ENCODE assay signal across 8 cellular contexts in genomic region chr18:11857177-11857887, GRCh38. TPM values are rescaled to one million over a fixed set of nuclear protein-coding genes. Genes with fewer than 3 reads are reported as not detected.
A peak's percentile ranks its signal among the peaks of the same experiment; 100 is the strongest.
DNase-seq lines count a peak whose midpoint lies in the region; ATAC-seq, FAIRE-seq and TF ChIP-seq lines count a peak whose summit lies in the region.

No MANE protein-coding gene starts in this region.

- no peaks in the 10 kb centered on the region for H3K9me3 Mint-ChIP-seq in progenitor cell of endocrine pancreas (ENCODE audit: low read depth)

- no peaks in the 10 kb centered on the region for H3K9me3 ChIP-seq in heart left ventricle

- peak overlapping the region in 5 of 12 donors; percentile 5 to 17 (median 8) for H3K4me3 ChIP-seq in heart left ventricle

- H3K27me3 ChIP-seq in heart left ventricle = no peaks in the 10 kb centered on the region

- no peaks in the 10 kb centered on the region for H3K36me3 Mint-ChIP-seq in progenitor cell of endocrine pancreas (ENCODE audit: insufficient read depth)

- 45 to 46% (median 45%) methylated on average over 11 of the region's 11 CpGs for WGBS in heart left ventricle, 4 donors

- no peak for FAIRE-seq in frontal cortex (lab: Jason Lieb, UNC)

- peak overlapping the region; percentile 60 for H3K27ac Mint-ChIP-seq in progenitor cell of endocrine pancreas

- peaks cover 5 to 65% (median 25%) of the 10 kb centered on the region in 12 donors for H3K4me1 ChIP-seq in heart left ventricle

- peaks cover 0 to 21% (median 6%) of the 10 kb centered on the region in 9 donors for H3K36me3 ChIP-seq in heart left ventricle

- H3K4me3 Mint-ChIP-seq in progenitor cell of endocrine pancreas (ENCODE audit: low read depth) = no peak overlapping the region

- TF ChIP-seq CTCF in heart left ventricle (IDR thresholded peaks at IDR 0.05) (no peak), progenitor cell of endocrine pancreas (IDR thresholded peaks at IDR 0.05; ENCODE audit: unreplicated experiment) (no peak)

- H3K4me1 Mint-ChIP-seq in progenitor cell of endocrine pancreas (ENCODE audit: low read depth) = peaks cover 20% of the 10 kb centered on the region

- intact Hi-C loops in heart left ventricle (cut with DNase I) = loop anchor here in 4 of 10 donors (5.0 to 10.0 kb wide), 4 partner anchors 47 to 220 kb away; partner anchors contain the start of gene MPPE1 (in 1 of the 4)

- H3K27me3 Mint-ChIP-seq in progenitor cell of endocrine pancreas = no peaks in the 10 kb centered on the region

- peak overlapping the region in 11 of 12 donors; percentile 34 to 83 (median 67) for H3K27ac ChIP-seq in heart left ventricle

- DNase-seq in NCI-H82 (lab: John Stamatoyannopoulos, UW) = peak; percentile 12
- DNase-seq in NCI-H82 treated with DMSO at 0.1 percent for 48 hours (lab: John Stamatoyannopoulos, UW; ENCODE audit: unreplicated experiment) = no peak
- peak; percentile 57 for DNase-seq in T1000 (lab: John Stamatoyannopoulos, UW)
- peak in 4 of 5 donors; percentile 36 to 90 (median 59) for DNase-seq in heart left ventricle
- no peak for DNase-seq in progenitor cell of endocrine pancreas (ENCODE audit: low spot score, unreplicated experiment)
- DNase-seq in frontal cortex (ENCODE audit: low spot score in 2 of 2) = no peak
- DNase-seq in T-helper 2 cell = no peak

- ATAC-seq in heart left ventricle (peak; percentile 51 to 95 (median 92)), GM18858 (IDR thresholded peaks at IDR 0.05; ENCODE audit: unreplicated experiment) (no peak)

- TF ChIP-seq POLR2A in heart left ventricle (IDR thresholded peaks at IDR 0.05) = peak in 1 of 2 donors; percentile 16

RNA-seq across cellular contexts. Expression of gene CHMP1B, which starts 6.1 kb away (rescaled TPM):
- 10 to 100 TPM; 29.6 to 41.2 (median 37.3) TPM for total RNA-seq in heart left ventricle
- 10 to 100 TPM; 19.8 to 37.4 TPM for polyA plus RNA-seq in heart left ventricle
- 48.0 and 48.3 TPM in 2 replicates for total RNA-seq in progenitor cell of endocrine pancreas
- 78.7 TPM for total RNA-seq in frontal cortex

RNA-seq across cellular contexts. Expression of gene MPPE1, which starts 50.8 kb away (rescaled TPM):
- total RNA-seq in heart left ventricle (10 to 100 TPM; 17.8 to 45.5 (median 29.7) TPM), progenitor cell of endocrine pancreas (27.4 and 37.4 TPM in 2 replicates), frontal cortex (16.3 TPM)
- polyA plus RNA-seq in heart left ventricle = 10 to 100 TPM; 23.4 to 26.2 TPM

Comparison
In these comparisons a context has a peak if more than half of its experiments do, and no peak if none do; other contexts are left out.
1. DNase-seq: peak in NCI-H82 (single experiment), T1000 (single experiment) and heart left ventricle (4 of 5); none in NCI-H82 treated with DMSO at 0.1 percent for 48 hours (single experiment), progenitor cell of endocrine pancreas (single experiment), frontal cortex (0 of 2) and T-helper 2 cell (0 of 5).